ENCODE assay signal across 25 cellular contexts in the genomic region with DNA sequence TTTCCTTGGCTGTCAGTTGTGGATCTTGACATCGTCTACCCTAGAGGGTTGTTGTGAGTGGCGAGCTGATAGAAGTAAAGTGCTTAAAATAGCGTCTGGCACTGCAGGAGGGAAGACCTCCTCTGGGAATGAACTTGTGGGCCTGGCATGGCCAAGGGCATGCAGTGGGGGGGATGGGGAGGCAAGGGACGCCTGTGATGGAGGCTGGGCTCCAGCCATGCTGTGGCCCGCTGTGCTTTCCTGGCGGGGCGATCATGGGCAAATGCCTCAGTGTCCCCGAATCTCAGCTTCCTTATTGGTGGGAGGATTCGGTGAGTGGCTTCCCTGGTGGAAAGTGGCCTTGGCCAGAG. TPM values are rescaled to one million over a fixed set of nuclear protein-coding genes. Genes with fewer than 3 reads are reported as not detected.
DNase-seq lines count a peak whose midpoint lies in the region; ATAC-seq, FAIRE-seq and TF ChIP-seq lines count a peak whose summit lies in the region.
"Had no signal": no experiment of that assay in that cellular context is flagged by ENCODE, and none has a peak within 500 bp of the region (broad histone marks: within the 10 kb centered on the region; RNA-seq: fewer than 3 reads in every experiment).

No MANE protein-coding gene starts in this region.

- peak overlapping the region; percentile 91 for H2BK20ac ChIP-seq in H1 (ENCODE audit: low read length)

- TF ChIP-seq EP300 in H1 (IDR thresholded peaks at IDR 0.05; ENCODE audit: borderline replicate concordance in 1 of 2, low read depth in 2 of 2, low read length in 2 of 2), result no peak

- H3K4ac ChIP-seq in H1 (replicated peaks; ENCODE audit: insufficient read length, low read depth, low read length) (no peak overlapping the region), trophoblast cell (ENCODE audit: low read depth, low read length) (peak overlapping the region; percentile 12)

- H3K27me3 ChIP-seq in H1 (replicated peaks in 1 of 4; ENCODE audit: control insufficient read depth in 3 of 4, extremely low read depth in 1 of 4, insufficient read depth in 3 of 4, low read length in 3 of 4), result no peaks in the 10 kb centered on the region
- H3K27me3 ChIP-seq in right atrium auricular region, result no peaks in the 10 kb centered on the region
- H3K27me3 ChIP-seq in trophoblast cell (ENCODE audit: insufficient read depth, low read length), result no peaks in the 10 kb centered on the region
- H3K27me3 ChIP-seq: esophagus squamous epithelium, right lobe of liver had no signal

- 74% methylated on average over 9 of the region's 9 CpGs; no CpG with 5 or more reads in 1 of the 2 experiments for WGBS in H1 (ENCODE audit: extremely low coverage in 1 of 2, insufficient coverage in 1 of 2, insufficient read length in 1 of 2, insufficient replicate concordance in 2 of 2, low coverage in 1 of 2, low lambda C conversion rate in 2 of 2, missing lambda C conversion rate in 1 of 2), 2 experiments
- no CpG with 5 or more reads among the region's 9 CpGs for WGBS in trophoblast cell (ENCODE audit: extremely low coverage, insufficient coverage, insufficient read length)

- H2BK12ac ChIP-seq in H1 (ENCODE audit: low read depth, low read length), result peak overlapping the region; percentile 77; the same call in 1 of the 2 replicates
- peak overlapping the region; percentile 62 for H2BK12ac ChIP-seq in trophoblast cell (ENCODE audit: low read length)

- peaks cover 4 to 91% of the 10 kb centered on the region in 2 experiments; a peak in 3 of 4 replicates for H3K79me2 ChIP-seq in H1 (ENCODE audit: control insufficient read depth in 1 of 2, insufficient read depth in 2 of 2, low read length in 2 of 2)
- H3K79me2 ChIP-seq in trophoblast cell (ENCODE audit: control insufficient read depth, insufficient read depth, low read length, poor library complexity), result peaks cover 27% of the 10 kb centered on the region

- H3K23ac ChIP-seq in H1 (ENCODE audit: insufficient read length) (no peak overlapping the region), trophoblast cell (ENCODE audit: low read length) (no peak overlapping the region)

- H3K4me3 ChIP-seq in HEK293 (ENCODE audit: low read depth, low read length) (no peak overlapping the region), H1 (ENCODE audit: extremely low read depth in 1 of 4, insufficient read depth in 2 of 4, low read depth in 3 of 4, low read length in 4 of 4) (peak overlapping the region in 1 of 4 experiments; percentile 24; a peak in 1 of 8 replicates), right atrium auricular region (no peak overlapping the region), trophoblast cell (ENCODE audit: low read depth, low read length) (no peak overlapping the region)
- H3K4me3 ChIP-seq: coronary artery, esophagus squamous epithelium, right lobe of liver had no signal

- H3K79me1 ChIP-seq in H1 (ENCODE audit: low read depth, low read length) (peaks cover 29% of the 10 kb centered on the region), trophoblast cell (ENCODE audit: low read length) (peaks cover 34% of the 10 kb centered on the region)

- peaks cover 0 to 4% of the 10 kb centered on the region in 2 experiments for H4K20me1 ChIP-seq in H1 (replicated peaks in 1 of 2; ENCODE audit: control insufficient read depth in 1 of 2, insufficient read depth in 2 of 2, low read length in 2 of 2)

- H3K4me1 ChIP-seq in HEK293 (ENCODE audit: control insufficient read depth, insufficient read depth, low read length) (no peaks in the 10 kb centered on the region; the same call in 1 of the 2 replicates), H1 (replicated peaks in 1 of 4; ENCODE audit: control insufficient read depth in 3 of 4, insufficient read depth in 4 of 4, low read length in 3 of 4) (peaks cover 26 to 45% (median 38%) of the 10 kb centered on the region in 4 experiments), right atrium auricular region (peaks cover 0 to 64% of the 10 kb centered on the region in 2 donors), trophoblast cell (ENCODE audit: control insufficient read depth in 1 of 2, insufficient read depth in 2 of 2, low read length in 2 of 2) (peaks cover 60 to 64% of the 10 kb centered on the region in 2 experiments)

- H3K56ac ChIP-seq in H1 (replicated peaks; ENCODE audit: insufficient read length, low read depth, low read length), result no peak overlapping the region

- H3K14ac ChIP-seq in H1 (ENCODE audit: insufficient read length) (no peak overlapping the region), trophoblast cell (ENCODE audit: low read length) (peak overlapping the region; percentile 33)

- H4K8ac ChIP-seq in H1 (ENCODE audit: extremely low read depth, insufficient read depth, low read length) (no peak overlapping the region), trophoblast cell (ENCODE audit: low read depth, low read length) (no peak overlapping the region)

- H4K91ac ChIP-seq in H1 (replicated peaks; ENCODE audit: insufficient read length, low read length) (peak overlapping the region; percentile 29), trophoblast cell (ENCODE audit: low read depth, low read length) (peak overlapping the region; percentile 60)

- no peak overlapping the region for H4K12ac ChIP-seq in trophoblast cell (ENCODE audit: low read depth, low read length)

- H3K27ac ChIP-seq in HEK293 (ENCODE audit: extremely low read depth, low read depth, low read length), result no peak overlapping the region
- H3K27ac ChIP-seq in H1 (ENCODE audit: low read depth, low read length), result 0 out of 2 replicates have a peak overlapping the region, but pooled peaks have one; percentile 30
- peak overlapping the region; percentile 33 to 68 for H3K27ac ChIP-seq in right atrium auricular region
- H3K27ac ChIP-seq in trophoblast cell (ENCODE audit: low read depth, low read length), result peak overlapping the region; percentile 0
- H3K27ac ChIP-seq: C4-2B, coronary artery, esophagus squamous epithelium, right lobe of liver had no signal

- no peaks in the 10 kb centered on the region for H3K9me3 ChIP-seq in HEK293 (ENCODE audit: control insufficient read depth, insufficient read depth, low read depth, low read length)
- no peaks in the 10 kb centered on the region for H3K9me3 ChIP-seq in H1 (ENCODE audit: insufficient read depth in 2 of 2, low read depth in 1 of 2, low read length in 1 of 2)
- no peaks in the 10 kb centered on the region for H3K9me3 ChIP-seq in right atrium auricular region
- no peaks in the 10 kb centered on the region for H3K9me3 ChIP-seq in trophoblast cell (ENCODE audit: insufficient read depth, low read depth, low read length)
- H3K9me3 ChIP-seq: esophagus squamous epithelium, right lobe of liver had no signal

- TF ChIP-seq POLR2A in H1 (IDR thresholded peaks at IDR 0.05; ENCODE audit: control extremely low read depth in 1 of 2, low read depth in 2 of 2, low read length in 2 of 2), result no peak

- H2AFZ ChIP-seq in H1 (ENCODE audit: low read length), result no peak overlapping the region
- peak overlapping the region; percentile 19 for H2AFZ ChIP-seq in trophoblast cell (ENCODE audit: insufficient read depth, low read length, poor library complexity)

- ATAC-seq in HG03108 (IDR thresholded peaks at IDR 0.05; ENCODE audit: unreplicated experiment), result no peak
- no peak for ATAC-seq in HG03571 (IDR thresholded peaks at IDR 0.05; ENCODE audit: unreplicated experiment)
- ATAC-seq: SK-N-SH treated with all-trans-retinoic acid at 6 μM for 48 hours had no signal

- POLR2A ChIA-PET in HEK293 (lab: Yijun Ruan, JAX) (interaction anchor here (1.0 kb wide), 1 partner anchor 8 kb away, joined by 3 read pairs; no protein-coding TSS in a partner anchor), H1 (lab: Charles Lee; ENCODE audit: partially characterized antibody) (interaction anchor here (0.6 to 6.4 kb wide), 10 partner anchors 8 to 223 kb away, joined by 3 to 72 read pairs (median 4); partner anchors contain the start of genes CARM1 and TMED1)

- H2BK5ac ChIP-seq in H1 (ENCODE audit: low read depth, low read length) (peak overlapping the region; percentile 97; the same call in 1 of the 2 replicates), trophoblast cell (ENCODE audit: low read depth, low read length, poor library complexity) (no peak overlapping the region)

- no peak for TF ChIP-seq RAD21 in H1 (IDR thresholded peaks at IDR 0.05 in 1 of 2, conservative IDR thresholded peaks at IDR 0.05 in 1 of 2; ENCODE audit: low read depth in 2 of 2, low read length in 2 of 2)

- H3K18ac ChIP-seq in H1 (ENCODE audit: extremely low read depth, low read length) (peak overlapping the region; percentile 72; the same call in 1 of the 2 replicates), trophoblast cell (ENCODE audit: low read length) (peak overlapping the region; percentile 3)

- FAIRE-seq in H1 (lab: Jason Lieb, UNC), result no peak
- FAIRE-seq: D721Med, GM12891 had no signal

- H4K5ac ChIP-seq in H1 (ENCODE audit: insufficient read length, low read depth, low read length), result no peak overlapping the region

- no peak overlapping the region for H2BK120ac ChIP-seq in H1 (replicated peaks; ENCODE audit: low read depth, low read length)
- peak overlapping the region; percentile 21 for H2BK120ac ChIP-seq in trophoblast cell (ENCODE audit: insufficient read depth, low read length, poor library complexity)

- H2BK15ac ChIP-seq in H1 (ENCODE audit: low read length), result no peak overlapping the region

- TF ChIP-seq CTCF in HEK293 (tag by site-specific recombination; IDR thresholded peaks at IDR 0.05) (no peak), H1 (IDR thresholded peaks at IDR 0.05; ENCODE audit: control extremely low read depth in 1 of 3, insufficient read depth in 1 of 3, low read depth in 1 of 3, low read length in 3 of 3) (no peak), right atrium auricular region (IDR thresholded peaks at IDR 0.05) (no peak)

- H3K9ac ChIP-seq in H1 (replicated peaks in 1 of 4; ENCODE audit: extremely low read depth in 1 of 4, low read depth in 3 of 4, low read length in 3 of 4), result no peak overlapping the region
- no peak overlapping the region for H3K9ac ChIP-seq in trophoblast cell (ENCODE audit: low read length)

- no peak for DNase-seq in H1 (ENCODE audit: low read depth in 1 of 2, low spot score in 2 of 2)
- no peak for DNase-seq in right atrium auricular region (ENCODE audit: low spot score)
- DNase-seq in trophoblast cell, result no peak
- DNase-seq in AG08396 (ENCODE audit: low spot score), result no peak
- no peak for DNase-seq in NCI-H2029 treated with DMSO at 0.1 percent for 48 hours (lab: John Stamatoyannopoulos, UW)
- DNase-seq: ACHN; activated CD4-positive, alpha-beta T cell treated with anti-CD3 and anti-CD28 coated beads, Interleukin-2, amount 10 ng/mL, durations not matched to agents 24 days and 14 days; activated naive CD4-positive, alpha-beta T cell treated with Interleukin-2 at 50 U/mL for 16 hours; activated T-cell treated with anti-CD3 and anti-CD28 coated beads, Interleukin-2, amount 50 U/mL, for 48 hours; esophagus squamous epithelium; HFFc6; Kasumi-1; MV-4-11; NCI-H1694; NCI-H526 treated with DMSO at 0.1 percent for 48 hours had no signal

- no peaks in the 10 kb centered on the region for H3K23me2 ChIP-seq in H1 (ENCODE audit: low read depth, low read length)

- H2AK5ac ChIP-seq in H1 (ENCODE audit: low read depth, low read length) (peak overlapping the region; percentile 84; the same call in 1 of the 2 replicates), trophoblast cell (ENCODE audit: low read length) (no peak overlapping the region)

- H3K36me3 ChIP-seq in HEK293 (ENCODE audit: control insufficient read depth in 2 of 2, insufficient read depth in 1 of 2, low read length in 2 of 2), result peaks cover 0 to 5% of the 10 kb centered on the region in 2 experiments; a peak in 1 of 3 replicates
- no peaks in the 10 kb centered on the region for H3K36me3 ChIP-seq in H1 (ENCODE audit: control insufficient read depth in 2 of 4, insufficient read depth in 4 of 4, low read length in 3 of 4)
- no peaks in the 10 kb centered on the region for H3K36me3 ChIP-seq in right atrium auricular region
- no peaks in the 10 kb centered on the region for H3K36me3 ChIP-seq in trophoblast cell (ENCODE audit: control insufficient read depth in 1 of 2, insufficient read depth in 2 of 2, low read length in 2 of 2)
- H3K36me3 ChIP-seq: right lobe of liver had no signal

- CTCF ChIA-PET in HEK293 (lab: Yijun Ruan, JAX), result interaction anchor here (0.6 to 2.3 kb wide), 3 partner anchors 10 to 785 kb away, joined by 4 to 18 read pairs (median 4); partner anchors contain the start of gene CARM1
- CTCF ChIA-PET in H1 (lab: Charles Lee; ENCODE audit: partially characterized antibody), result interaction anchor here (0.7 to 11.7 kb wide), 7 partner anchors 9 to 51 kb away, joined by 3 to 103 read pairs (median 13); partner anchors contain the start of genes CARM1 and TMED1

- H3K4me2 ChIP-seq in H1 (ENCODE audit: insufficient read depth in 1 of 2, low read depth in 2 of 2, low read length in 2 of 2), result peak overlapping the region; percentile 42 to 57; a peak in 2 of 4 replicates
- H3K4me2 ChIP-seq in trophoblast cell (ENCODE audit: low read length), result peak overlapping the region; percentile 18

RNA-seq across cellular contexts. Expression of gene CARM1, which starts 10.7 kb away (rescaled TPM):
- total RNA-seq in H1 (2021; fragmentation: NEBNext Ultra II Directional; extraction: Animal tissue kit (Norgen Biotek cat#: 25700)), result 134 and 136 TPM in 2 replicates
- polyA plus RNA-seq in H1 (2011; rRNA removed), result 164 and 270 TPM in 2 replicates
- 106 TPM for polyA plus RNA-seq in H1 (2011; cell fraction: cytosol; rRNA removed)
- 178 TPM for polyA plus RNA-seq in H1 (2011; cell fraction: nucleus; rRNA removed)
- polyA plus RNA-seq in H1 (2012, experiment 1 of 2), result 75.6 to 138 TPM (median 129 TPM) in 4 replicates
- 122 TPM for polyA plus RNA-seq in H1 (2012, experiment 2 of 2)
- 125 TPM for polyA plus RNA-seq in H1 (2013, experiment 1 of 2)
- 126 TPM for polyA plus RNA-seq in H1 (2013, experiment 2 of 2)
- 71.3 and 96.2 TPM in 2 replicates for polyA minus RNA-seq in H1 (2011; rRNA and poly(A)+ RNA removed)
- polyA minus RNA-seq in H1 (2011; cell fraction: cytosol; rRNA and poly(A)+ RNA removed), result 60.0 TPM
- polyA minus RNA-seq in H1 (2011; cell fraction: nucleus; rRNA and poly(A)+ RNA removed), result 48.8 TPM
- 10 to 100 TPM; 15.3 to 19.8 TPM for total RNA-seq in right atrium auricular region
- polyA plus RNA-seq in trophoblast cell (2013), result 77.7 and 79.2 TPM in 2 replicates

RNA-seq across cellular contexts. Expression of gene C19orf38, which starts 33.9 kb away (rescaled TPM):
- 0.27 TPM in 1 of 2 replicates, not detected in the other for total RNA-seq in H1 (2021; fragmentation: NEBNext Ultra II Directional; extraction: Animal tissue kit (Norgen Biotek cat#: 25700))
- polyA plus RNA-seq in H1 (2011; rRNA removed), result 0.53 and 0.77 TPM in 2 replicates
- polyA plus RNA-seq in H1 (2011; cell fraction: cytosol; rRNA removed), result 0.50 TPM
- polyA plus RNA-seq in H1 (2011; cell fraction: nucleus; rRNA removed), result 0.68 TPM
- 0.32 to 0.66 TPM (median 0.39 TPM) in 3 of 4 replicates, not detected in the other for polyA plus RNA-seq in H1 (2012, experiment 1 of 2)
- 0.39 TPM for polyA plus RNA-seq in H1 (2012, experiment 2 of 2)
- 0.20 TPM for polyA plus RNA-seq in H1 (2013, experiment 1 of 2)
- 0.31 TPM for polyA plus RNA-seq in H1 (2013, experiment 2 of 2)
- polyA minus RNA-seq in H1 (2011; rRNA and poly(A)+ RNA removed), result 0.20 and 0.28 TPM in 2 replicates
- not detected for polyA minus RNA-seq in H1 (2011; cell fraction: cytosol; rRNA and poly(A)+ RNA removed)
- polyA minus RNA-seq in H1 (2011; cell fraction: nucleus; rRNA and poly(A)+ RNA removed), result 1.1 TPM
- 1 to 10 TPM in 1 of 2 donors, not detected in 1; 1.5 TPM for total RNA-seq in right atrium auricular region
- polyA plus RNA-seq in trophoblast cell (2013), result 0.38 and 0.44 TPM in 2 replicates
- total RNA-seq: HT1080 had no signal

RNA-seq across cellular contexts. Expression of gene TMED1, which starts 46.1 kb away (rescaled TPM):
- total RNA-seq in H1 (2021; fragmentation: NEBNext Ultra II Directional; extraction: Animal tissue kit (Norgen Biotek cat#: 25700)), result 26.2 and 26.9 TPM in 2 replicates
- polyA plus RNA-seq in H1 (2011; rRNA removed), result 31.9 and 41.7 TPM in 2 replicates
- polyA plus RNA-seq in H1 (2011; cell fraction: cytosol; rRNA removed), result 44.8 TPM
- 29.2 TPM for polyA plus RNA-seq in H1 (2011; cell fraction: nucleus; rRNA removed)
- 19.0 to 35.1 TPM (median 31.2 TPM) in 4 replicates for polyA plus RNA-seq in H1 (2012, experiment 1 of 2)
- 31.9 TPM for polyA plus RNA-seq in H1 (2012, experiment 2 of 2)
- polyA plus RNA-seq in H1 (2013, experiment 1 of 2), result 25.1 TPM
- 31.6 TPM for polyA plus RNA-seq in H1 (2013, experiment 2 of 2)
- 13.8 and 22.8 TPM in 2 replicates for polyA minus RNA-seq in H1 (2011; rRNA and poly(A)+ RNA removed)
- 16.4 TPM for polyA minus RNA-seq in H1 (2011; cell fraction: cytosol; rRNA and poly(A)+ RNA removed)
- 8.5 TPM for polyA minus RNA-seq in H1 (2011; cell fraction: nucleus; rRNA and poly(A)+ RNA removed)
- 10 to 100 TPM; 39.3 to 50.9 TPM for total RNA-seq in right atrium auricular region
- polyA plus RNA-seq in trophoblast cell (2013), result 19.6 and 20.0 TPM in 2 replicates

RNA-seq across cellular contexts. Expression of gene YIPF2, which starts 46.4 kb away (rescaled TPM):
- total RNA-seq in H1 (2021; fragmentation: NEBNext Ultra II Directional; extraction: Animal tissue kit (Norgen Biotek cat#: 25700)), result 47.5 and 48.3 TPM in 2 replicates
- 112 and 151 TPM in 2 replicates for polyA plus RNA-seq in H1 (2011; rRNA removed)
- polyA plus RNA-seq in H1 (2011; cell fraction: cytosol; rRNA removed), result 91.7 TPM
- 125 TPM for polyA plus RNA-seq in H1 (2011; cell fraction: nucleus; rRNA removed)
- 24.9 to 55.5 TPM (median 50.4 TPM) in 4 replicates for polyA plus RNA-seq in H1 (2012, experiment 1 of 2)
- 58.3 TPM for polyA plus RNA-seq in H1 (2012, experiment 2 of 2)
- 47.5 TPM for polyA plus RNA-seq in H1 (2013, experiment 1 of 2)
- 47.1 TPM for polyA plus RNA-seq in H1 (2013, experiment 2 of 2)
- polyA minus RNA-seq in H1 (2011; rRNA and poly(A)+ RNA removed), result 31.4 and 45.4 TPM in 2 replicates
- polyA minus RNA-seq in H1 (2011; cell fraction: cytosol; rRNA and poly(A)+ RNA removed), result 41.3 TPM
- polyA minus RNA-seq in H1 (2011; cell fraction: nucleus; rRNA and poly(A)+ RNA removed), result 49.0 TPM
- 10 to 100 TPM; 23.4 to 34.3 TPM for total RNA-seq in right atrium auricular region
- 98.9 and 102 TPM in 2 replicates for polyA plus RNA-seq in trophoblast cell (2013)

RNA-seq across cellular contexts. Expression of gene TIMM29, which starts 46.5 kb away (rescaled TPM):
- total RNA-seq in H1 (2021; fragmentation: NEBNext Ultra II Directional; extraction: Animal tissue kit (Norgen Biotek cat#: 25700)), result 22.5 and 24.0 TPM in 2 replicates
- polyA plus RNA-seq in H1 (2011; rRNA removed), result 15.9 and 24.2 TPM in 2 replicates
- polyA plus RNA-seq in H1 (2011; cell fraction: cytosol; rRNA removed), result 19.9 TPM
- polyA plus RNA-seq in H1 (2011; cell fraction: nucleus; rRNA removed), result 14.8 TPM
- 19.3 to 25.7 TPM (median 21.5 TPM) in 4 replicates for polyA plus RNA-seq in H1 (2012, experiment 1 of 2)
- polyA plus RNA-seq in H1 (2012, experiment 2 of 2), result 30.8 TPM
- polyA plus RNA-seq in H1 (2013, experiment 1 of 2), result 24.8 TPM
- polyA plus RNA-seq in H1 (2013, experiment 2 of 2), result 22.2 TPM
- polyA minus RNA-seq in H1 (2011; rRNA and poly(A)+ RNA removed), result 5.7 and 8.0 TPM in 2 replicates
- 12.0 TPM for polyA minus RNA-seq in H1 (2011; cell fraction: cytosol; rRNA and poly(A)+ RNA removed)
- 16.6 TPM for polyA minus RNA-seq in H1 (2011; cell fraction: nucleus; rRNA and poly(A)+ RNA removed)
- 10 to 100 TPM; 16.5 to 22.0 TPM for total RNA-seq in right atrium auricular region
- 21.1 and 21.2 TPM in 2 replicates for polyA plus RNA-seq in trophoblast cell (2013)
